In the genomic region with DNA sequence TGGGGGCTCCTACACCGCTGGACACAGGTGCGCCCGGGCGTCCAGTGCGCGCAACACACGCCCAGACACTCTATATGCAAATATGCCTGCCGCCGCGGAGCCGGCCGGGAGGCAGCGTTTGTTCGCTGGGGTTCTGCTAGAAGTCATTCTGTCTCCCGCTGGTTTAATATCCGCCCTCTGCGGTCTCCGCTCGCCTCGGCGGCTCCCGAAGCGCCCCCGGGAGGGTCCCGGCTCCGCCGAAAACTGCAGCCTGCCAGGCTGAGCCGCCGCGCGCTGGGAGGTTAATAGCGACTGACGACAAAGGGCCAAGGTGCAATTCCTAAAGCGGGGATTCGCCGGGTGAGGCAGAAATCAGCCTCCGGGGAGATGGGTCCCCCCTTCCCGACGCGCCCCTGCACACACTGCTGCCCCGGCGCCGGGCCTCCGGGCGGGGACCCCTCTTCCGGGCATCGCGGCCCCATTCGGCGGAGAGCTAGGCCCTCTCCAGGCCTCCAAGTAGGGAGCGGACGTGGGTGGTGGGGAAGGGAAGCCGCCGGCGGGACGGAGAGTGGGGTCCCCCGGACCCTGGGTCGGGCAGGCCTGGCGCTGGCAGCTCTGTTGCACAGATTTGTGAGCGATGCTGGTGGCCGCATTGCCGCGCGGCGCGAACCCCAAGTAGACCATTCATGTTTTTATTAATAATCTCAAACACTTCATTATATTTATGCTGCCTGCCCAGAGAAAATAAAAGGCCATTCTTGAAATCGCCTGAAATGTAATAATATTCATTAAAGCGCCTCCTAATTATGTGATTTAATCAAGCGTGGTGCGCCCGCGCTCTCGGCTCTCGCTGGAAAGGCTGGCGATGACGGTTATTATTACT, we compare ENCODE assay signal across 10 cellular contexts. TPM values are rescaled to one million over a fixed set of nuclear protein-coding genes. Genes with fewer than 3 reads are reported as not detected.
DNase-seq lines count a peak whose midpoint lies in the region; ATAC-seq lines count a peak whose summit lies in the region.
"Had no signal": no experiment of that assay in that cellular context is flagged by ENCODE, and none has a peak within 500 bp of the region (broad histone marks: within the 10 kb centered on the region; RNA-seq: fewer than 3 reads in every experiment).

No MANE protein-coding gene starts in this region.

- no peak overlapping the region for H3K27ac Mint-ChIP-seq in activated naive CD8-positive, alpha-beta T cell treated with anti-CD3 and anti-CD28 coated beads for 36 hours
- H3K27ac Mint-ChIP-seq: CD4-positive, CD25-positive, alpha-beta regulatory T cell had no signal

- peak; percentile 55 for ATAC-seq in HG03460 (IDR thresholded peaks at IDR 0.05; ENCODE audit: unreplicated experiment)
- ATAC-seq in GM18870 (IDR thresholded peaks at IDR 0.05; ENCODE audit: unreplicated experiment), result no peak

- H2AFZ ChIP-seq in neuron (ENCODE audit: low read depth, low read length), result peak overlapping the region; percentile 67

- no peaks in the 10 kb centered on the region for H3K27me3 ChIP-seq in neuron (ENCODE audit: insufficient read depth, low read length)

- peaks cover 14% of the 10 kb centered on the region for H3K36me3 ChIP-seq in neuron (ENCODE audit: insufficient read depth, low read length)

- H3K4me3 ChIP-seq in neuron (ENCODE audit: low read length), result peak overlapping the region; percentile 84

- H3K4me1 ChIP-seq in neuron (ENCODE audit: insufficient read depth, low read length), result peaks cover 36% of the 10 kb centered on the region

- peaks cover 100% of the 10 kb centered on the region for H3K27me3 Mint-ChIP-seq in activated naive CD8-positive, alpha-beta T cell treated with anti-CD3 and anti-CD28 coated beads for 36 hours

- no peaks in the 10 kb centered on the region for H3K9me3 ChIP-seq in neuron (ENCODE audit: low read length)

- H3K9me3 Mint-ChIP-seq in activated naive CD8-positive, alpha-beta T cell treated with anti-CD3 and anti-CD28 coated beads for 36 hours, result no peaks in the 10 kb centered on the region

- peaks cover 21% of the 10 kb centered on the region for H3K4me1 Mint-ChIP-seq in activated naive CD8-positive, alpha-beta T cell treated with anti-CD3 and anti-CD28 coated beads for 36 hours

- no peaks in the 10 kb centered on the region for H3K36me3 Mint-ChIP-seq in activated naive CD8-positive, alpha-beta T cell treated with anti-CD3 and anti-CD28 coated beads for 36 hours
- H3K36me3 Mint-ChIP-seq: CD4-positive, CD25-positive, alpha-beta regulatory T cell had no signal

- no peak overlapping the region for H3K4me3 Mint-ChIP-seq in activated naive CD8-positive, alpha-beta T cell treated with anti-CD3 and anti-CD28 coated beads for 36 hours

- peak; percentile 44 for DNase-seq in activated T-cell treated with anti-CD3 and anti-CD28 coated beads for 48 hours (ENCODE audit: low read depth)
- no peak for DNase-seq in activated T-cell treated with anti-CD3 and anti-CD28 coated beads for 4 hours
- DNase-seq in activated naive CD8-positive, alpha-beta T cell treated with anti-CD3 and anti-CD28 coated beads for 36 hours, result peak; percentile 68
- DNase-seq in NCI-H2029 treated with DMSO at 0.1 percent for 48 hours (lab: John Stamatoyannopoulos, UW), result no peak
- no peak for DNase-seq in stimulated activated naive CD4-positive, alpha-beta T cell (lab: John Stamatoyannopoulos, UW)

RNA-seq across cellular contexts. Expression of gene EN2, which starts 9.1 kb away (rescaled TPM):
- total RNA-seq in activated naive CD8-positive, alpha-beta T cell treated with anti-CD3 and anti-CD28 coated beads for 36 hours, result not detected
- total RNA-seq: CD4-positive, CD25-positive, alpha-beta regulatory T cell; glomerular endothelial cell had no signal

Comparison
In these comparisons a context has a peak if more than half of its experiments do, and no peak if none do; other contexts are left out.
1. DNase-seq: peak in activated T-cell treated with anti-CD3 and anti-CD28 coated beads for 48 hours (single experiment) and activated naive CD8-positive, alpha-beta T cell treated with anti-CD3 and anti-CD28 coated beads for 36 hours (single experiment); none in activated T-cell treated with anti-CD3 and anti-CD28 coated beads for 4 hours (single experiment), NCI-H2029 treated with DMSO at 0.1 percent for 48 hours (single experiment) and stimulated activated naive CD4-positive, alpha-beta T cell (0 of 6).